8 cellular contexts compared by ENCODE assay signal in genomic region chr6:142871910-142872331, GRCh38.
DNase-seq lines count a peak whose midpoint lies in the region; ATAC-seq lines count a peak whose summit lies in the region.

No MANE protein-coding gene starts in this region.

- 44 to 50% methylated on average over 4 of the region's 4 CpGs for WGBS in aorta, 2 donors

- H3K4me1 Mint-ChIP-seq in central memory CD8-positive, alpha-beta T cell = peaks cover 89% of the 10 kb centered on the region
- H3K4me1 Mint-ChIP-seq in memory B cell = peaks cover 56% of the 10 kb centered on the region

- H3K27me3 Mint-ChIP-seq in central memory CD8-positive, alpha-beta T cell = no peaks in the 10 kb centered on the region
- no peaks in the 10 kb centered on the region for H3K27me3 Mint-ChIP-seq in memory B cell

- no peaks in the 10 kb centered on the region for H3K36me3 ChIP-seq in SJSA1
- H3K36me3 ChIP-seq in aorta (ENCODE audit: control insufficient read depth in 1 of 2, insufficient read depth in 2 of 2, low read length in 1 of 2) = no peaks in the 10 kb centered on the region

- DNase-seq in SJSA1 (ENCODE audit: low read depth in 1 of 2, low spot score in 2 of 2) (peak; percentile 53 to 55), memory B cell (ENCODE audit: low spot score in 2 of 2) (peak in 1 of 2 donors; percentile 40), aorta (no peak), NCI-H446 (lab: John Stamatoyannopoulos, UW) (no peak), SHP77 (lab: John Stamatoyannopoulos, UW) (no peak)
- peak in 1 of 2 donors; percentile 48 for DNase-seq in central memory CD8-positive, alpha-beta T cell (ENCODE audit: low spot score in 2 of 2)

- H3K4me1 ChIP-seq in SJSA1 (replicated peaks) = peaks cover 10% of the 10 kb centered on the region
- peaks cover 4 to 9% of the 10 kb centered on the region in 2 donors for H3K4me1 ChIP-seq in aorta (ENCODE audit: control insufficient read depth in 1 of 2, insufficient read depth in 2 of 2, low read length in 2 of 2)

- intact Hi-C loops in aorta (cut with DNase I) = no loop called here

- peak overlapping the region; percentile 49 for H3K4me3 Mint-ChIP-seq in central memory CD8-positive, alpha-beta T cell
- no peak overlapping the region for H3K4me3 Mint-ChIP-seq in memory B cell

- H3K36me3 Mint-ChIP-seq in central memory CD8-positive, alpha-beta T cell (ENCODE audit: insufficient read depth) = peaks cover 7% of the 10 kb centered on the region
- peaks cover 14% of the 10 kb centered on the region for H3K36me3 Mint-ChIP-seq in memory B cell

- peak overlapping the region; percentile 35; the same call in 1 of the 2 replicates for H3K27ac ChIP-seq in SJSA1
- H3K27ac ChIP-seq in aorta (ENCODE audit: low read depth in 1 of 2, low read length in 2 of 2) = no peak overlapping the region

- H3K9me3 Mint-ChIP-seq in central memory CD8-positive, alpha-beta T cell = no peaks in the 10 kb centered on the region
- no peaks in the 10 kb centered on the region for H3K9me3 Mint-ChIP-seq in memory B cell

- H3K9me3 ChIP-seq in SJSA1 (replicated peaks) (no peaks in the 10 kb centered on the region), aorta (ENCODE audit: control insufficient read depth, low read length) (no peaks in the 10 kb centered on the region)

- no peak overlapping the region for H3K4me3 ChIP-seq in SJSA1
- H3K4me3 ChIP-seq in aorta (ENCODE audit: low read length in 2 of 2) = no peak overlapping the region

- peak overlapping the region; percentile 88 for H3K27ac Mint-ChIP-seq in central memory CD8-positive, alpha-beta T cell (ENCODE audit: low read depth)
- H3K27ac Mint-ChIP-seq in memory B cell = peak overlapping the region; percentile 93

- H3K27me3 ChIP-seq in SJSA1 (replicated peaks) = no peaks in the 10 kb centered on the region
- H3K27me3 ChIP-seq in aorta (ENCODE audit: control insufficient read depth in 1 of 2, insufficient read depth in 2 of 2, low read length in 1 of 2) = no peaks in the 10 kb centered on the region

- ATAC-seq in GM18858 (IDR thresholded peaks at IDR 0.05; ENCODE audit: unreplicated experiment) (peak; percentile 88), HG02840 (IDR thresholded peaks at IDR 0.05; ENCODE audit: low FRiP score, unreplicated experiment) (peak; percentile 85), memory B cell (ENCODE audit: low read depth) (peak; percentile 91), aorta (ENCODE audit: low FRiP score) (peak; percentile 65)
- ATAC-seq in central memory CD8-positive, alpha-beta T cell (replicated peaks; ENCODE audit: extremely low read depth, poor library complexity, severe bottlenecking) = peak; percentile 96

Comparison
In these comparisons a context has a peak if more than half of its experiments do, and no peak if none do; other contexts are left out.
1. DNase-seq: peak in SJSA1 (2 of 2); none in aorta (0 of 2), NCI-H446 (0 of 2) and SHP77 (0 of 2).
2. Peak in every context shown above with its lines, with median percentiles within 50 percentile points of each other: ATAC-seq.